8 cellular contexts compared by ENCODE assay signal in genomic region chr17:45170976-45171337, GRCh38. TPM values are rescaled to one million over a fixed set of nuclear protein-coding genes. Genes with fewer than 3 reads are reported as not detected.
DNase-seq lines count a peak whose midpoint lies in the region; ATAC-seq and TF ChIP-seq lines count a peak whose summit lies in the region.

No MANE protein-coding gene starts in this region.

- no peak for TF ChIP-seq POLR2A in transverse colon (IDR thresholded peaks at IDR 0.05)

- no peaks in the 10 kb centered on the region for H3K27me3 ChIP-seq in MG63
- no peaks in the 10 kb centered on the region for H3K27me3 ChIP-seq in lower lobe of right lung (ENCODE audit: low read depth)
- H3K27me3 ChIP-seq in transverse colon: no peaks in the 10 kb centered on the region
- no peaks in the 10 kb centered on the region for H3K27me3 ChIP-seq in effector memory CD4-positive, alpha-beta T cell (replicated peaks; ENCODE audit: control insufficient read depth, insufficient read depth, low read length, poor library complexity, severe bottlenecking)

- intact Hi-C loops in lower lobe of right lung (cut with DNase I): no loop called here
- intact Hi-C loops in transverse colon (cut with DNase I; ENCODE audit: low total_unique reads): no loop called here

- H3K4me3 ChIP-seq in MG63: peak overlapping the region; percentile 58
- peak overlapping the region; percentile 46 for H3K4me3 ChIP-seq in lower lobe of right lung
- H3K4me3 ChIP-seq in transverse colon: peak overlapping the region in 1 of 4 donors; percentile 10
- H3K4me3 ChIP-seq in effector memory CD4-positive, alpha-beta T cell (ENCODE audit: insufficient read depth, low read depth, low read length, poor library complexity, severe bottlenecking): no peak overlapping the region

- no peak for TF ChIP-seq EP300 in transverse colon (IDR thresholded peaks at IDR 0.05; ENCODE audit: low read depth)

- TF ChIP-seq CTCF in lower lobe of right lung (IDR thresholded peaks at IDR 0.05): no peak
- TF ChIP-seq CTCF in transverse colon (IDR thresholded peaks at IDR 0.05): no peak

- DNase-seq in AG08396 (ENCODE audit: low spot score) (peak; percentile 83), MG63 (peak; percentile 98), cerebellum (ENCODE audit: low spot score) (peak; percentile 71), lower lobe of right lung (peak; percentile 73), transverse colon (peak; percentile 50), NCI-H345 (lab: John Stamatoyannopoulos, UW) (no peak)
- no peak for DNase-seq in effector memory CD4-positive, alpha-beta T cell

- ATAC-seq in lower lobe of right lung (peak; percentile 60 to 72), HG02763 (IDR thresholded peaks at IDR 0.05; ENCODE audit: unreplicated experiment) (no peak)

- 0 out of 2 replicates have a peak, but pooled peaks cover 4% of the 10 kb centered on the region for H3K36me3 ChIP-seq in MG63
- H3K36me3 ChIP-seq in lower lobe of right lung: no peaks in the 10 kb centered on the region
- H3K36me3 ChIP-seq in transverse colon: no peaks in the 10 kb centered on the region
- H3K36me3 ChIP-seq in effector memory CD4-positive, alpha-beta T cell (ENCODE audit: control insufficient read depth, insufficient read depth, low read length): no peaks in the 10 kb centered on the region

- in situ Hi-C loops in transverse colon (cut with MboI; ENCODE audit: low pct_ligation_motif_present in 1 of 4, low pct_unique_long_range_greater_than_20kb in 1 of 4, low sequenced_read_pairs in 3 of 4): no loop called here

- H3K27ac ChIP-seq in lower lobe of right lung (peak overlapping the region; percentile 90), transverse colon (peak overlapping the region; percentile 78 to 92 (median 85))
- H3K27ac ChIP-seq in effector memory CD4-positive, alpha-beta T cell (ENCODE audit: insufficient read depth, low read length, poor library complexity, severe bottlenecking): no peak overlapping the region

- H3K4me1 ChIP-seq in lower lobe of right lung (peaks cover 34% of the 10 kb centered on the region), transverse colon (peaks cover 27 to 38% (median 35%) of the 10 kb centered on the region in 4 donors)
- H3K4me1 ChIP-seq in effector memory CD4-positive, alpha-beta T cell (ENCODE audit: control insufficient read depth, insufficient read depth, low read length, poor library complexity, severe bottlenecking): peaks cover 16% of the 10 kb centered on the region

- 33% methylated on average over 4 of the region's 4 CpGs; no CpG with 5 or more reads in 1 of the 2 donors for WGBS in transverse colon (ENCODE audit: low coverage in 1 of 2), 2 donors

- H3K9me3 ChIP-seq in MG63 (no peaks in the 10 kb centered on the region), lower lobe of right lung (no peaks in the 10 kb centered on the region), transverse colon (no peaks in the 10 kb centered on the region)
- no peaks in the 10 kb centered on the region for H3K9me3 ChIP-seq in effector memory CD4-positive, alpha-beta T cell (ENCODE audit: control insufficient read depth, low read length)

RNA-seq across cellular contexts. Expression of gene HEXIM2, which starts 9.3 kb away (rescaled TPM):
- 20.6 and 34.3 TPM in 2 replicates for total RNA-seq in MG63 (2014; rRNA removed; shearing (Covaris generic); ENCODE audit: low replicate concordance)
- total RNA-seq in cerebellum (4.7 TPM), lower lobe of right lung (6.4 TPM), transverse colon (10 to 100 TPM in 1 of 4 donors, 1 to 10 TPM in 3; 1.2 to 10.8 (median 5.9) TPM)

RNA-seq across cellular contexts. Expression of gene HEXIM1, which starts 22.7 kb away (rescaled TPM):
- 20.3 and 20.8 TPM in 2 replicates for total RNA-seq in MG63 (2014; rRNA removed; shearing (Covaris generic); ENCODE audit: low replicate concordance)
- 5.4 TPM for total RNA-seq in cerebellum
- 33.9 TPM for total RNA-seq in lower lobe of right lung
- 10 to 100 TPM; 38.0 to 54.9 (median 42.6) TPM for total RNA-seq in transverse colon

RNA-seq across cellular contexts. Expression of gene ACBD4, which starts 35.5 kb away (rescaled TPM):
- 2.7 and 5.0 TPM in 2 replicates for total RNA-seq in MG63 (2014; rRNA removed; shearing (Covaris generic); ENCODE audit: low replicate concordance)
- total RNA-seq in cerebellum: 1.9 TPM
- 16.6 TPM for total RNA-seq in lower lobe of right lung
- total RNA-seq in transverse colon: 10 to 100 TPM; 24.9 to 96.1 (median 38.6) TPM

RNA-seq across cellular contexts. Expression of gene PLCD3, which starts 38.6 kb away (rescaled TPM):
- total RNA-seq in MG63 (2014; rRNA removed; shearing (Covaris generic); ENCODE audit: low replicate concordance): 9.4 and 13.3 TPM in 2 replicates
- total RNA-seq in cerebellum: 9.5 TPM
- 38.3 TPM for total RNA-seq in lower lobe of right lung
- total RNA-seq in transverse colon: 100 to 1,000 TPM; 157 to 369 (median 335) TPM

RNA-seq across cellular contexts. Expression of gene FMNL1, which starts 50.7 kb away (rescaled TPM):
- 4.3 and 9.0 TPM in 2 replicates for total RNA-seq in MG63 (2014; rRNA removed; shearing (Covaris generic); ENCODE audit: low replicate concordance)
- total RNA-seq in cerebellum (3.4 TPM), lower lobe of right lung (87.0 TPM), transverse colon (10 to 100 TPM in 2 of 4 donors, 1 to 10 TPM in 2; 1.2 to 17.5 (median 10.6) TPM)

Comparison
In these comparisons a context has a peak if more than half of its experiments do, and no peak if none do; other contexts are left out.
1. DNase-seq: peak in AG08396 (single experiment), MG63 (single experiment), cerebellum (single experiment), lower lobe of right lung (single experiment) and transverse colon (single experiment); none in effector memory CD4-positive, alpha-beta T cell (0 of 3) and NCI-H345 (single experiment).